Comparison of ENCODE assay signal across 8 cellular contexts in the genomic region with DNA sequence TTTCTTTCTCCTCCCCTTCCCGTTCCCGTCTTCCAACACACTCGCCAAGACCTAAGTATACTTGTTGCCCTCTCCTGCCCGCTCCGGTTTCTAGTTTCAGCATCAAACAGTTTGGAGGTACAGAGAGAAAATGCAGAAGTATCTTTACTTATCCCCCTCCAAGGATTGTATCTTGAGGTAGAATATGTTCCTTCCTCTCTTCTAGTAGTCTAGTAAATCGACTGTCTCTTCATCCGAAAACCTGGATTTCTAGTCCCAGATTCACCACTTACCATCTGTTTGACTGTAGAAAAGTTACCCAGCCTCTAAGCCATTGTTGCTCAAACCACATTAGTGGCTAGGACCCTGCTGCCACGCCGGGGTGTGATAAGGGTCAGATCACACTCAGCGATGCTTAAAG. TPM values are rescaled to one million over a fixed set of nuclear protein-coding genes. Genes with fewer than 3 reads are reported as not detected.
DNase-seq lines count a peak whose midpoint lies in the region; ATAC-seq, FAIRE-seq and TF ChIP-seq lines count a peak whose summit lies in the region.

No MANE protein-coding gene starts in this region.

- H3K79me2 ChIP-seq in keratinocyte (ENCODE audit: control insufficient read depth, insufficient read depth, low read length): peaks cover 77% of the 10 kb centered on the region

- H3K36me3 ChIP-seq in keratinocyte (ENCODE audit: control insufficient read depth in 2 of 2, extremely low read depth in 1 of 2, insufficient read depth in 2 of 2, low read length in 2 of 2): peaks cover 11 to 12% of the 10 kb centered on the region in 2 experiments

- peaks cover 3% of the 10 kb centered on the region for H4K20me1 ChIP-seq in keratinocyte (ENCODE audit: control insufficient read depth, extremely low read depth, insufficient read depth, low read length)

- intact Hi-C loops in activated T-helper 2 cell treated with anti-CD3 and anti-CD28 coated beads, Interferon-gamma antibody, Interleukin-2, Interleukin-4, amounts not matched to agents 10 μg/mL and 5 μg/mL and 100 μg/mL, durations not matched to agents 14 hours and 24 hours and 36 hours (cut with micrococcal nuclease): no loop called here

- DNase-seq in T-helper 2 cell treated with Interferon-gamma antibody and Interleukin-4, amounts not matched to agents 5 μg/mL and 100 μg/mL, for 36 hours (ENCODE audit: low spot score): no peak
- DNase-seq in T-helper 2 cell (no peak), keratinocyte (ENCODE audit: low read depth, low spot score) (no peak), AG08396 (ENCODE audit: low spot score) (no peak), kidney tubule cell (ENCODE audit: low spot score) (no peak)
- no peak for DNase-seq in activated T-helper 2 cell treated with anti-CD3 and anti-CD28 coated beads, Interferon-gamma antibody, Interleukin-2, Interleukin-4, amounts not matched to agents 10 μg/mL and 5 μg/mL and 100 μg/mL, durations not matched to agents 14 hours and 24 hours and 36 hours (ENCODE audit: low spot score)

- peaks cover 10% of the 10 kb centered on the region for H3K4me1 ChIP-seq in keratinocyte (ENCODE audit: control insufficient read depth, extremely low read depth, insufficient read depth, low read length)

- peak overlapping the region; percentile 100 for H3K4me3 Mint-ChIP-seq in T-helper 2 cell treated with Interferon-gamma antibody and Interleukin-4, amounts not matched to agents 5 μg/mL and 100 μg/mL, for 36 hours
- H3K4me3 Mint-ChIP-seq in activated T-helper 2 cell treated with anti-CD3 and anti-CD28 coated beads, Interferon-gamma antibody, Interleukin-2, Interleukin-4, amounts not matched to agents 10 μg/mL and 5 μg/mL and 100 μg/mL, durations not matched to agents 14 hours and 24 hours and 36 hours (ENCODE audit: low read depth): peak overlapping the region; percentile 99

- no peak for FAIRE-seq in keratinocyte (lab: Jason Lieb, UNC)

- no peaks in the 10 kb centered on the region for H3K27me3 ChIP-seq in keratinocyte (ENCODE audit: control insufficient read depth, extremely low read depth, insufficient read depth, low read length)

- H3K4me2 ChIP-seq in keratinocyte (ENCODE audit: control insufficient read depth, extremely low read depth, insufficient read depth, low read depth, low read length): peak overlapping the region; percentile 95

- peaks cover 54% of the 10 kb centered on the region for H3K36me3 Mint-ChIP-seq in T-helper 2 cell treated with Interferon-gamma antibody and Interleukin-4, amounts not matched to agents 5 μg/mL and 100 μg/mL, for 36 hours (ENCODE audit: low read depth)
- peaks cover 59% of the 10 kb centered on the region for H3K36me3 Mint-ChIP-seq in activated T-helper 2 cell treated with anti-CD3 and anti-CD28 coated beads, Interferon-gamma antibody, Interleukin-2, Interleukin-4, amounts not matched to agents 10 μg/mL and 5 μg/mL and 100 μg/mL, durations not matched to agents 14 hours and 24 hours and 36 hours (ENCODE audit: low read depth)

- H3K27me3 Mint-ChIP-seq in T-helper 2 cell treated with Interferon-gamma antibody and Interleukin-4, amounts not matched to agents 5 μg/mL and 100 μg/mL, for 36 hours (ENCODE audit: low read depth): no peaks in the 10 kb centered on the region
- H3K27me3 Mint-ChIP-seq in activated T-helper 2 cell treated with anti-CD3 and anti-CD28 coated beads, Interferon-gamma antibody, Interleukin-2, Interleukin-4, amounts not matched to agents 10 μg/mL and 5 μg/mL and 100 μg/mL, durations not matched to agents 14 hours and 24 hours and 36 hours (ENCODE audit: low read depth): no peaks in the 10 kb centered on the region

- peak overlapping the region; percentile 15 for H2AFZ ChIP-seq in keratinocyte (ENCODE audit: control insufficient read depth, low read length)

- H3K9me3 ChIP-seq in keratinocyte (ENCODE audit: control insufficient read depth, low read depth, low read length): no peaks in the 10 kb centered on the region

- dilution Hi-C loops in keratinocyte (cut with MboI; ENCODE audit: extremely low pct_ligation_motif_present, low sequenced_read_pairs): no loop called here

- H3K27ac ChIP-seq in keratinocyte (ENCODE audit: control insufficient read depth, insufficient read depth, low read length) (peak overlapping the region; percentile 92), temporal lobe (ENCODE audit: low read depth, low read length) (peak overlapping the region; percentile 85)

- peaks cover 2% of the 10 kb centered on the region for H3K9me1 ChIP-seq in keratinocyte (ENCODE audit: control insufficient read depth, extremely low read depth, insufficient read depth, low read length)

- H3K9ac ChIP-seq in keratinocyte (ENCODE audit: control insufficient read depth, extremely low read depth, insufficient read depth, low read length): peak overlapping the region; percentile 97

- H3K27ac Mint-ChIP-seq in T-helper 2 cell treated with Interferon-gamma antibody and Interleukin-4, amounts not matched to agents 5 μg/mL and 100 μg/mL, for 36 hours: peak overlapping the region; percentile 98
- peak overlapping the region; percentile 94 for H3K27ac Mint-ChIP-seq in activated T-helper 2 cell treated with anti-CD3 and anti-CD28 coated beads, Interferon-gamma antibody, Interleukin-2, Interleukin-4, amounts not matched to agents 10 μg/mL and 5 μg/mL and 100 μg/mL, durations not matched to agents 14 hours and 24 hours and 36 hours

- TF ChIP-seq CTCF in keratinocyte (optimal IDR thresholded peaks at IDR 0.05 in 1 of 3, IDR thresholded peaks at IDR 0.05 in 1 of 3, conservative IDR thresholded peaks at IDR 0.05 in 1 of 3; ENCODE audit: extremely low read depth in 1 of 3, insufficient read depth in 2 of 3, low read length in 3 of 3): no peak

- H3K9me3 Mint-ChIP-seq in T-helper 2 cell treated with Interferon-gamma antibody and Interleukin-4, amounts not matched to agents 5 μg/mL and 100 μg/mL, for 36 hours: peaks cover 6% of the 10 kb centered on the region
- peaks cover 6% of the 10 kb centered on the region for H3K9me3 Mint-ChIP-seq in activated T-helper 2 cell treated with anti-CD3 and anti-CD28 coated beads, Interferon-gamma antibody, Interleukin-2, Interleukin-4, amounts not matched to agents 10 μg/mL and 5 μg/mL and 100 μg/mL, durations not matched to agents 14 hours and 24 hours and 36 hours

- H3K4me3 ChIP-seq in keratinocyte (ENCODE audit: control insufficient read depth in 2 of 3, extremely low read depth in 1 of 3, insufficient read depth in 2 of 3, low read depth in 1 of 3, low read length in 3 of 3): peak overlapping the region; percentile 82 to 93 (median 93)

- H3K4me1 Mint-ChIP-seq in T-helper 2 cell treated with Interferon-gamma antibody and Interleukin-4, amounts not matched to agents 5 μg/mL and 100 μg/mL, for 36 hours (ENCODE audit: low read depth): peaks cover 61% of the 10 kb centered on the region
- peaks cover 63% of the 10 kb centered on the region for H3K4me1 Mint-ChIP-seq in activated T-helper 2 cell treated with anti-CD3 and anti-CD28 coated beads, Interferon-gamma antibody, Interleukin-2, Interleukin-4, amounts not matched to agents 10 μg/mL and 5 μg/mL and 100 μg/mL, durations not matched to agents 14 hours and 24 hours and 36 hours (ENCODE audit: low read depth)

- ATAC-seq in GM18867 (IDR thresholded peaks at IDR 0.05; ENCODE audit: unreplicated experiment): no peak

RNA-seq across cellular contexts. Expression of a gene that starts 0.8 kb away (rescaled TPM):
- 85.0 and 88.4 TPM in 2 replicates for total RNA-seq in activated T-helper 2 cell treated with anti-CD3 and anti-CD28 coated beads, Interferon-gamma antibody, Interleukin-2, Interleukin-4, amounts not matched to agents 10 μg/mL and 5 μg/mL and 100 μg/mL, durations not matched to agents 14 hours and 24 hours and 36 hours
- 41.5 to 82.7 TPM (median 79.2 TPM) in 3 replicates for polyA plus RNA-seq in keratinocyte
- 293 TPM for polyA plus RNA-seq in keratinocyte (2011; ENCODE audit: low read depth)
- polyA plus RNA-seq in keratinocyte (2011; cell fraction: cytosol; rRNA removed): 45.9 and 47.7 TPM in 2 replicates
- 43.5 and 45.2 TPM in 2 replicates for polyA plus RNA-seq in keratinocyte (2011; cell fraction: nucleus; rRNA removed)
- polyA plus RNA-seq in keratinocyte (2012; ENCODE audit: low replicate concordance): 69.9 and 111 TPM in 2 replicates
- 19.2 to 35.6 TPM (median 34.0 TPM) in 3 replicates for polyA minus RNA-seq in keratinocyte
- polyA minus RNA-seq in keratinocyte (2011; cell fraction: cytosol; rRNA and poly(A)+ RNA removed): 15.5 TPM
- 12.7 and 25.6 TPM in 2 replicates for polyA minus RNA-seq in keratinocyte (2011; cell fraction: nucleus; rRNA and poly(A)+ RNA removed)
- total RNA-seq in temporal lobe: 30.5 TPM

RNA-seq across cellular contexts. Expression of a gene that starts 0.9 kb away (rescaled TPM):
- total RNA-seq in activated T-helper 2 cell treated with anti-CD3 and anti-CD28 coated beads, Interferon-gamma antibody, Interleukin-2, Interleukin-4, amounts not matched to agents 10 μg/mL and 5 μg/mL and 100 μg/mL, durations not matched to agents 14 hours and 24 hours and 36 hours: 7.4 and 9.1 TPM in 2 replicates
- polyA plus RNA-seq in keratinocyte: 0.67 to 2.3 TPM (median 1.7 TPM) in 3 replicates
- polyA plus RNA-seq in keratinocyte (2011; ENCODE audit: low read depth): 1.8 TPM
- polyA plus RNA-seq in keratinocyte (2011; cell fraction: cytosol; rRNA removed): 0.42 and 0.52 TPM in 2 replicates
- polyA plus RNA-seq in keratinocyte (2011; cell fraction: nucleus; rRNA removed): 6.2 and 7.8 TPM in 2 replicates
- 0.38 and 1.7 TPM in 2 replicates for polyA plus RNA-seq in keratinocyte (2012; ENCODE audit: low replicate concordance)
- polyA minus RNA-seq in keratinocyte: 0.43 to 2.7 TPM (median 1.6 TPM) in 3 replicates
- not detected for polyA minus RNA-seq in keratinocyte (2011; cell fraction: cytosol; rRNA and poly(A)+ RNA removed)
- 2.8 and 3.8 TPM in 2 replicates for polyA minus RNA-seq in keratinocyte (2011; cell fraction: nucleus; rRNA and poly(A)+ RNA removed)
- total RNA-seq in temporal lobe: 8.9 TPM

RNA-seq across cellular contexts. Expression of a gene that starts 11.8 kb away (rescaled TPM):
- total RNA-seq in activated T-helper 2 cell treated with anti-CD3 and anti-CD28 coated beads, Interferon-gamma antibody, Interleukin-2, Interleukin-4, amounts not matched to agents 10 μg/mL and 5 μg/mL and 100 μg/mL, durations not matched to agents 14 hours and 24 hours and 36 hours: not detected in 2 replicates
- not detected in 3 replicates for polyA plus RNA-seq in keratinocyte
- not detected for polyA plus RNA-seq in keratinocyte (2011; ENCODE audit: low read depth)
- polyA plus RNA-seq in keratinocyte (2011; cell fraction: cytosol; rRNA removed): not detected in 2 replicates
- not detected in 2 replicates for polyA plus RNA-seq in keratinocyte (2011; cell fraction: nucleus; rRNA removed)
- polyA plus RNA-seq in keratinocyte (2012; ENCODE audit: low replicate concordance): 0.07 TPM in 1 of 2 replicates, not detected in the other
- not detected in 3 replicates for polyA minus RNA-seq in keratinocyte
- polyA minus RNA-seq in keratinocyte (2011; cell fraction: cytosol; rRNA and poly(A)+ RNA removed): not detected
- polyA minus RNA-seq in keratinocyte (2011; cell fraction: nucleus; rRNA and poly(A)+ RNA removed): not detected in 2 replicates
- not detected for total RNA-seq in temporal lobe

RNA-seq across cellular contexts. Expression of a gene that starts 25.3 kb away (rescaled TPM):
- not detected in 2 replicates for total RNA-seq in activated T-helper 2 cell treated with anti-CD3 and anti-CD28 coated beads, Interferon-gamma antibody, Interleukin-2, Interleukin-4, amounts not matched to agents 10 μg/mL and 5 μg/mL and 100 μg/mL, durations not matched to agents 14 hours and 24 hours and 36 hours
- not detected in 3 replicates for polyA plus RNA-seq in keratinocyte
- not detected for polyA plus RNA-seq in keratinocyte (2011; ENCODE audit: low read depth)
- not detected in 2 replicates for polyA plus RNA-seq in keratinocyte (2011; cell fraction: cytosol; rRNA removed)
- not detected in 2 replicates for polyA plus RNA-seq in keratinocyte (2011; cell fraction: nucleus; rRNA removed)
- not detected in 2 replicates for polyA plus RNA-seq in keratinocyte (2012; ENCODE audit: low replicate concordance)
- polyA minus RNA-seq in keratinocyte: not detected in 3 replicates
- polyA minus RNA-seq in keratinocyte (2011; cell fraction: cytosol; rRNA and poly(A)+ RNA removed): not detected
- polyA minus RNA-seq in keratinocyte (2011; cell fraction: nucleus; rRNA and poly(A)+ RNA removed): not detected in 2 replicates
- total RNA-seq in temporal lobe: not detected

RNA-seq across cellular contexts. Expression of a gene that starts 31.1 kb away (rescaled TPM):
- not detected in 2 replicates for total RNA-seq in activated T-helper 2 cell treated with anti-CD3 and anti-CD28 coated beads, Interferon-gamma antibody, Interleukin-2, Interleukin-4, amounts not matched to agents 10 μg/mL and 5 μg/mL and 100 μg/mL, durations not matched to agents 14 hours and 24 hours and 36 hours
- polyA plus RNA-seq in keratinocyte: not detected in 3 replicates
- polyA plus RNA-seq in keratinocyte (2011; ENCODE audit: low read depth): not detected
- polyA plus RNA-seq in keratinocyte (2011; cell fraction: cytosol; rRNA removed): not detected in 2 replicates
- not detected in 2 replicates for polyA plus RNA-seq in keratinocyte (2011; cell fraction: nucleus; rRNA removed)
- not detected in 2 replicates for polyA plus RNA-seq in keratinocyte (2012; ENCODE audit: low replicate concordance)
- polyA minus RNA-seq in keratinocyte: not detected in 3 replicates
- polyA minus RNA-seq in keratinocyte (2011; cell fraction: cytosol; rRNA and poly(A)+ RNA removed): not detected
- polyA minus RNA-seq in keratinocyte (2011; cell fraction: nucleus; rRNA and poly(A)+ RNA removed): not detected in 2 replicates
- total RNA-seq in temporal lobe: under 0.01 TPM
